8 cellular contexts compared by ENCODE assay signal in genomic region chr1:146034976-146035469, GRCh38. TPM values are rescaled to one million over a fixed set of nuclear protein-coding genes. Genes with fewer than 3 reads are reported as not detected.
A peak's percentile ranks its signal among the peaks of the same experiment; 100 is the strongest.
DNase-seq lines count a peak whose midpoint lies in the region; TF ChIP-seq lines count a peak whose summit lies in the region.

No MANE protein-coding gene starts in this region.

- H3K9me3 ChIP-seq in OCI-LY3 (ENCODE audit: insufficient read depth, low read length) (no peaks in the 10 kb centered on the region), parathyroid adenoma (ENCODE audit: control insufficient read depth, low read length) (no peaks in the 10 kb centered on the region)

- no peaks in the 10 kb centered on the region for H3K9me3 Mint-ChIP-seq in T-helper 1 cell treated with Interleukin-12 subunit alpha and Interleukin-12 subunit beta and Interleukin-4 antibody, amounts not matched to agents 30 μg/mL and 1 μg/mL, for 36 hours

- H3K4me2 ChIP-seq in OCI-LY3 (ENCODE audit: low read length), result peak overlapping the region; percentile 93
- H3K4me2 ChIP-seq in parathyroid adenoma (ENCODE audit: low read length), result peak overlapping the region; percentile 50

- peaks cover 3% of the 10 kb centered on the region; the same call in 1 of the 2 replicates for H3K27me3 ChIP-seq in OCI-LY3 (ENCODE audit: low read depth, low read length)
- no peaks in the 10 kb centered on the region for H3K27me3 ChIP-seq in parathyroid adenoma (ENCODE audit: control insufficient read depth, insufficient read depth, low read length)

- H3K36me3 Mint-ChIP-seq in T-helper 1 cell treated with Interleukin-12 subunit alpha and Interleukin-12 subunit beta and Interleukin-4 antibody, amounts not matched to agents 30 μg/mL and 1 μg/mL, for 36 hours (ENCODE audit: low read depth), result no peaks in the 10 kb centered on the region

- H3K36me3 ChIP-seq in OCI-LY3 (replicated peaks; ENCODE audit: low read depth, low read length), result no peaks in the 10 kb centered on the region
- no peaks in the 10 kb centered on the region for H3K36me3 ChIP-seq in parathyroid adenoma (ENCODE audit: control insufficient read depth, insufficient read depth, low read length)

- peaks cover 24% of the 10 kb centered on the region for H3K27me3 Mint-ChIP-seq in T-helper 1 cell treated with Interleukin-12 subunit alpha and Interleukin-12 subunit beta and Interleukin-4 antibody, amounts not matched to agents 30 μg/mL and 1 μg/mL, for 36 hours (ENCODE audit: low read depth)

- H4K20me1 ChIP-seq in OCI-LY3 (ENCODE audit: insufficient read depth, low read length), result no peaks in the 10 kb centered on the region

- H3K4me3 ChIP-seq in OCI-LY3 (ENCODE audit: low read length) (peak overlapping the region; percentile 88), parathyroid adenoma (ENCODE audit: low read depth, low read length) (peak overlapping the region; percentile 75)

- H3K79me2 ChIP-seq in OCI-LY3 (ENCODE audit: low read length) (no peaks in the 10 kb centered on the region), parathyroid adenoma (no peaks in the 10 kb centered on the region)

- DNase-seq in T-helper 1 cell, result no peak
- peak; percentile 23 for DNase-seq in dermis blood vessel endothelial cell
- no peak for DNase-seq in NCI-H187 (lab: John Stamatoyannopoulos, UW)
- DNase-seq in stimulated activated CD4-positive, alpha-beta T cell treated with anti-CD3 and anti-CD28 coated beads, Interleukin-4, amount 100 ng/mL, for 24 hours, result no peak
- DNase-seq in central memory CD4-positive, alpha-beta T cell, result no peak

- peak overlapping the region; percentile 91 for H3K4me3 Mint-ChIP-seq in T-helper 1 cell treated with Interleukin-12 subunit alpha and Interleukin-12 subunit beta and Interleukin-4 antibody, amounts not matched to agents 30 μg/mL and 1 μg/mL, for 36 hours

- H2AFZ ChIP-seq in OCI-LY3 (ENCODE audit: low read depth, low read length) (peak overlapping the region; percentile 94), parathyroid adenoma (no peak overlapping the region)

- peaks cover 40% of the 10 kb centered on the region for H3K4me1 Mint-ChIP-seq in T-helper 1 cell treated with Interleukin-12 subunit alpha and Interleukin-12 subunit beta and Interleukin-4 antibody, amounts not matched to agents 30 μg/mL and 1 μg/mL, for 36 hours (ENCODE audit: low read depth)

- TF ChIP-seq CTCF in OCI-LY3 (IDR thresholded peaks at IDR 0.05; ENCODE audit: low read depth, low read length), result no peak
- TF ChIP-seq CTCF in parathyroid adenoma (IDR thresholded peaks at IDR 0.05), result no peak

- H3K27ac ChIP-seq in OCI-LY3 (ENCODE audit: low read length) (peak overlapping the region; percentile 32), parathyroid adenoma (no peak overlapping the region)

- H3K4me1 ChIP-seq in OCI-LY3 (ENCODE audit: low read length) (peaks cover 23% of the 10 kb centered on the region), parathyroid adenoma (no peaks in the 10 kb centered on the region)

- H3K9ac ChIP-seq in OCI-LY3 (ENCODE audit: low read length) (peak overlapping the region; percentile 66), parathyroid adenoma (no peak overlapping the region)

- peak overlapping the region; percentile 86 for H3K27ac Mint-ChIP-seq in T-helper 1 cell treated with Interleukin-12 subunit alpha and Interleukin-12 subunit beta and Interleukin-4 antibody, amounts not matched to agents 30 μg/mL and 1 μg/mL, for 36 hours

RNA-seq across cellular contexts. Expression of gene HJV, which starts 13.5 kb away (rescaled TPM):
- not detected in 2 replicates for total RNA-seq in dermis blood vessel endothelial cell

RNA-seq across cellular contexts. Expression of gene TXNIP, which starts 38.6 kb away (rescaled TPM):
- total RNA-seq in dermis blood vessel endothelial cell, result 108 and 151 TPM in 2 replicates
